ENCODE assay signal across 32 cellular contexts in the genomic region with DNA sequence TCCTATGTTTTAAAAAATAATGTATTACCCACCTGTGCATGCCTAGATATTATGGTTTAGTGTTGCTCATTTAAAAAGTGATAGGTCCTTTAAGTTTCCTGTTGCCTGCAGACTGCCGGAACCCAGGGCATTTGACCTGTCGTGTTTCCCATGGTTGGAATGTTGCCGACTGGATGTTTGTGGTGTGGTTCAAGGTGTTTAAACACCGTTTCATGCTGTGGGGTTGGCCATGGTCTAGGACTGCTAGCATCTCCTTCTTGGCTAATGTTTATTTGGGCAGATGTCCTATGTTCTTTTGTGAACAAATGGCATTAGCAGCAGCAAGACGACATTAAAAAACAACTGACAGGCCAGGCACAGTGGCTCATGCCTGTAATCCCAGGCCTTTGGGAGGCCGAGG.
"Had no signal": no experiment of that assay in that cellular context is flagged by ENCODE, and none has a peak within 500 bp of the region (broad histone marks: within the 10 kb centered on the region; RNA-seq: fewer than 3 reads in every experiment).

No MANE protein-coding gene starts in this region.

- H3K4me2 ChIP-seq: PC-9 had no signal

- H3K36me3 ChIP-seq: SJCRH30 had no signal

- H2AFZ ChIP-seq: PC-9 had no signal

- H3K4me1 ChIP-seq: SJCRH30 had no signal

- H3K27ac ChIP-seq: PC-9, RWPE1, SJCRH30, SK-N-MC had no signal

- ATAC-seq: Panc1, Right ventricle myocardium inferior, SK-N-SH treated with all-trans-retinoic acid at 6 μM for 48 hours, T-cell had no signal

- FAIRE-seq: RCC 7860 had no signal

- H3K27me3 ChIP-seq: MG63, SJCRH30 had no signal

- H3K4me3 ChIP-seq: MG63, PC-9, SJCRH30, SK-N-MC had no signal

- DNase-seq: Karpas-422, MG63, NCI-H1048, NCI-H1092 treated with DMSO at 0.1 percent for 48 hours, NCI-H1105 treated with DMSO at 0.1 percent for 48 hours, NCI-H1417, NCI-H1436, NCI-H146, NCI-H1694, NCI-H187, NCI-H1930, NCI-H2029 treated with DMSO at 0.1 percent for 48 hours, NCI-H2081 treated with DMSO at 0.1 percent for 48 hours, NCI-H2107, NCI-H2171, NCI-H226, NCI-H446 treated with DMSO at 0.1 percent for 48 hours, NCI-H510A, NCI-H524 treated with DMSO at 0.1 percent for 48 hours, NCI-H526 treated with DMSO at 0.1 percent for 48 hours, NCI-H774, PC-9, SHP77, SIG-M5, SJCRH30, T-cell had no signal

- H3K9me3 ChIP-seq: MG63, SJCRH30 had no signal
